31 cellular contexts compared by ENCODE assay signal in genomic region chr2:24836706-24837105, GRCh38.
"Had no signal": no experiment of that assay in that cellular context is flagged by ENCODE, and none has a peak within 500 bp of the region (broad histone marks: within the 10 kb centered on the region; RNA-seq: fewer than 3 reads in every experiment).

No MANE protein-coding gene starts in this region.

- H3K4me3 Mint-ChIP-seq: activated B cell treated with CpG ODN at 0.5 μM for 24 hours; activated CD4-positive, alpha-beta memory T cell treated with anti-CD3 and anti-CD28 coated beads for 36 hours; activated naive CD4-positive, alpha-beta T cell treated with anti-CD3 and anti-CD28 coated beads for 36 hours; activated T-cell treated with anti-CD3 and anti-CD28 coated beads, Interleukin-2, amount 50 U/mL, for 4 hours; activated T-helper 1 cell treated with anti-CD3 and anti-CD28 coated beads, Interleukin-12 subunit alpha, Interleukin-12 subunit beta, Interleukin-2, Interleukin-4 antibody, amounts not matched to agents 30 ng/mL and 10 ng/mL and 1 ng/mL, durations not matched to agents 14 hours and 24 hours and 36 hours; brain; T-helper 1 cell treated with Interleukin-12 subunit alpha and Interleukin-12 subunit beta and Interleukin-4 antibody, amounts not matched to agents 30 μg/mL and 1 μg/mL, for 36 hours had no signal

- FAIRE-seq: bronchial epithelial cell had no signal

- H3K27ac Mint-ChIP-seq: activated B cell treated with CpG ODN at 0.5 μM for 24 hours; activated CD4-positive, alpha-beta memory T cell treated with anti-CD3 and anti-CD28 coated beads for 36 hours; activated naive CD4-positive, alpha-beta T cell treated with anti-CD3 and anti-CD28 coated beads for 36 hours; activated T-helper 1 cell treated with anti-CD3 and anti-CD28 coated beads, Interleukin-12 subunit alpha, Interleukin-12 subunit beta, Interleukin-2, Interleukin-4 antibody, amounts not matched to agents 30 ng/mL and 10 ng/mL and 1 ng/mL, durations not matched to agents 14 hours and 24 hours and 36 hours; brain; T-helper 1 cell treated with Interleukin-12 subunit alpha and Interleukin-12 subunit beta and Interleukin-4 antibody, amounts not matched to agents 30 μg/mL and 1 μg/mL, for 36 hours had no signal

- H3K9me3 Mint-ChIP-seq: activated B cell treated with CpG ODN at 0.5 μM for 24 hours; activated CD4-positive, alpha-beta memory T cell treated with anti-CD3 and anti-CD28 coated beads for 36 hours; activated naive CD4-positive, alpha-beta T cell treated with anti-CD3 and anti-CD28 coated beads for 36 hours; activated naive CD4-positive, alpha-beta T cell treated with anti-CD3 and anti-CD28 coated beads, Interleukin-2, amount 50 U/mL, for 72 hours; activated T-cell treated with anti-CD3 and anti-CD28 coated beads, Interleukin-2, amount 50 U/mL, for 4 hours; activated T-helper 1 cell treated with anti-CD3 and anti-CD28 coated beads, Interleukin-12 subunit alpha, Interleukin-12 subunit beta, Interleukin-2, Interleukin-4 antibody, amounts not matched to agents 30 ng/mL and 10 ng/mL and 1 ng/mL, durations not matched to agents 14 hours and 24 hours and 36 hours; brain; T-helper 1 cell treated with Interleukin-12 subunit alpha and Interleukin-12 subunit beta and Interleukin-4 antibody, amounts not matched to agents 30 μg/mL and 1 μg/mL, for 36 hours had no signal

- DNase-seq: activated B cell treated with CpG ODN at 0.5 μM for 24 hours; activated CD4-positive, alpha-beta memory T cell treated with anti-CD3 and anti-CD28 coated beads for 36 hours; activated CD4-positive, alpha-beta T cell treated with anti-CD3 and anti-CD28 coated beads for 4 hours; activated CD4-positive, alpha-beta T cell treated with anti-CD3 and anti-CD28 coated beads, Interleukin-2, amount 50 U/mL, for 1 hour; activated CD4-positive, CD25-positive, alpha-beta regulatory T cell treated with anti-CD3 and anti-CD28 coated beads, Interleukin-2, amount 50 U/mL, for 72 hours; activated CD8-positive, alpha-beta memory T cell treated with anti-CD3 and anti-CD28 coated beads, Interleukin-2, amount 50 U/mL, for 4 hours; activated gamma-delta T cell treated with Interleukin-2 at 50 U/mL for 16 hours; activated naive CD4-positive, alpha-beta T cell treated with anti-CD3 and anti-CD28 coated beads for 36 hours; activated T-cell treated with anti-CD3 and anti-CD28 coated beads for 4 hours; activated T-cell treated with anti-CD3 and anti-CD28 coated beads, Interleukin-2, amount 50 U/mL, for 4 hours; adrenal gland; anterior cingulate cortex; Karpas-422; KBM-7; NCI-H1105; NCI-H1417 treated with DMSO at 0.1 percent for 48 hours; NCI-H1930; NCI-H2081 treated with DMSO at 0.1 percent for 48 hours; NCI-H345; NCI-H524 treated with DMSO at 0.1 percent for 48 hours; SHP77 treated with DMSO at 0.1 percent for 48 hours; SK-N-SH; T-helper 9 cell had no signal

- H3K9me3 ChIP-seq: adrenal gland, SJSA1, SK-N-SH had no signal

- ATAC-seq: activated naive CD4-positive, alpha-beta T cell treated with anti-CD3 and anti-CD28 coated beads, Interleukin-2, amount 50 U/mL, for 72 hours; activated T-cell treated with anti-CD3 and anti-CD28 coated beads, Interleukin-2, amount 50 U/mL, for 4 hours; Panc1 had no signal

- H3K4me3 ChIP-seq: adrenal gland, SJSA1 had no signal

- H3K27me3 Mint-ChIP-seq: activated B cell treated with CpG ODN at 0.5 μM for 24 hours; activated CD4-positive, alpha-beta memory T cell treated with anti-CD3 and anti-CD28 coated beads for 36 hours had no signal

- H3K27me3 ChIP-seq: adrenal gland, SJSA1 had no signal

- H3K36me3 ChIP-seq: adrenal gland had no signal

- H3K4me1 ChIP-seq: adrenal gland had no signal

- H3K27ac ChIP-seq: adrenal gland, SJSA1, VCaP had no signal

- H3K4me2 ChIP-seq: SK-N-SH had no signal

- H3K4me1 Mint-ChIP-seq: activated B cell treated with CpG ODN at 0.5 μM for 24 hours had no signal
